Comparison of ENCODE assay signal across 13 cellular contexts in genomic region chr17:2755941-2756724, GRCh38. TPM values are rescaled to one million over a fixed set of nuclear protein-coding genes. Genes with fewer than 3 reads are reported as not detected.
DNase-seq lines count a peak whose midpoint lies in the region; ATAC-seq and TF ChIP-seq lines count a peak whose summit lies in the region.
"Had no signal": no experiment of that assay in that cellular context is flagged by ENCODE, and none has a peak within 500 bp of the region (broad histone marks: within the 10 kb centered on the region; RNA-seq: fewer than 3 reads in every experiment).

No MANE protein-coding gene starts in this region.

- H3K9me3 Mint-ChIP-seq in activated naive CD4-positive, alpha-beta T cell treated with anti-CD3 and anti-CD28 coated beads for 36 hours: no peaks in the 10 kb centered on the region

- no peaks in the 10 kb centered on the region for H3K9me3 ChIP-seq in thoracic aorta

- in situ Hi-C loops in brain microvascular endothelial cell (cut with HindIII; ENCODE audit: low pct_ligation_motif_present, low sequenced_read_pairs): no loop called here

- no peaks in the 10 kb centered on the region for H3K36me3 Mint-ChIP-seq in activated naive CD4-positive, alpha-beta T cell treated with anti-CD3 and anti-CD28 coated beads for 36 hours (ENCODE audit: low read depth)

- no peak for ATAC-seq in thoracic aorta (ENCODE audit: insufficient number of reproducible peaks, low FRiP score, low read depth)
- ATAC-seq: activated CD4-positive, CD25-positive, alpha-beta regulatory T cell treated with anti-CD3 and anti-CD28 coated beads, Interleukin-2, amount 50 U/mL, for 24 hours had no signal

- peak overlapping the region; percentile 24 for H3K4me3 Mint-ChIP-seq in activated naive CD4-positive, alpha-beta T cell treated with anti-CD3 and anti-CD28 coated beads for 36 hours

- H3K27ac Mint-ChIP-seq in activated naive CD4-positive, alpha-beta T cell treated with anti-CD3 and anti-CD28 coated beads for 36 hours: no peak overlapping the region

- peaks cover 25% of the 10 kb centered on the region for H3K27me3 ChIP-seq in brain microvascular endothelial cell (replicated peaks)
- no peaks in the 10 kb centered on the region for H3K27me3 ChIP-seq in thoracic aorta (replicated peaks; ENCODE audit: insufficient read depth)

- H3K4me1 ChIP-seq in thoracic aorta (ENCODE audit: control insufficient read depth in 1 of 2, low read depth in 2 of 2): peaks cover 0 to 7% of the 10 kb centered on the region in 2 donors
- H3K4me1 ChIP-seq: BLaER1 treated with 17β-estradiol and CSF1 and Interleukin-3, amounts not matched to agents 10 nM and 100 nM had no signal

- H3K4me1 Mint-ChIP-seq in activated naive CD4-positive, alpha-beta T cell treated with anti-CD3 and anti-CD28 coated beads for 36 hours (ENCODE audit: low read depth): no peaks in the 10 kb centered on the region

- H3K4me3 ChIP-seq in brain microvascular endothelial cell (ENCODE audit: low read depth, low read length) (no peak overlapping the region), thoracic aorta (peak overlapping the region; percentile 21)
- H3K4me3 ChIP-seq: BLaER1 treated with 17β-estradiol and CSF1 and Interleukin-3, amounts not matched to agents 10 nM and 100 nM had no signal

- DNase-seq in activated naive CD4-positive, alpha-beta T cell treated with anti-CD3 and anti-CD28 coated beads for 36 hours: no peak
- no peak for DNase-seq in activated naive CD4-positive, alpha-beta T cell treated with anti-CD3 and anti-CD28 coated beads, Interleukin-2, amount 50 U/mL, for 16 hours
- DNase-seq in brain microvascular endothelial cell (peak; percentile 3), islet precursor cell (peak; percentile 88), thoracic aorta (ENCODE audit: low spot score) (no peak), midbrain (lab: John Stamatoyannopoulos, UW) (no peak), cerebellar nuclear complex (lab: John Stamatoyannopoulos, UW) (no peak), germinal center (ENCODE audit: low spot score) (no peak)
- DNase-seq: central memory CD4-positive, alpha-beta T cell had no signal

- H3K27me3 Mint-ChIP-seq in activated naive CD4-positive, alpha-beta T cell treated with anti-CD3 and anti-CD28 coated beads for 36 hours (ENCODE audit: low read depth): peaks cover 31% of the 10 kb centered on the region

- intact Hi-C loops in activated naive CD4-positive, alpha-beta T cell treated with anti-CD3 and anti-CD28 coated beads for 36 hours (cut with micrococcal nuclease): no loop called here

- H3K36me3 ChIP-seq in brain microvascular endothelial cell (replicated peaks) (no peaks in the 10 kb centered on the region), thoracic aorta (no peaks in the 10 kb centered on the region)
- H3K36me3 ChIP-seq: BLaER1 treated with 17β-estradiol and CSF1 and Interleukin-3, amounts not matched to agents 10 nM and 100 nM had no signal

- CTCF ChIA-PET in activated naive CD4-positive, alpha-beta T cell treated with anti-CD3 and anti-CD28 coated beads for 36 hours (lab: Charles Lee): no interaction called here

- H3K27ac ChIP-seq in brain microvascular endothelial cell (no peak overlapping the region), thoracic aorta (no peak overlapping the region)
- H3K27ac ChIP-seq: BLaER1 treated with 17β-estradiol and CSF1 and Interleukin-3, amounts not matched to agents 10 nM and 100 nM had no signal

- TF ChIP-seq CTCF in brain microvascular endothelial cell (IDR thresholded peaks at IDR 0.05; ENCODE audit: low read depth, low read length, missing control alignments): no peak
- TF ChIP-seq CTCF in thoracic aorta (IDR thresholded peaks at IDR 0.05): no peak

RNA-seq across cellular contexts. Expression of gene CCDC92B, which starts 6.7 kb away (rescaled TPM):
- total RNA-seq in activated naive CD4-positive, alpha-beta T cell treated with anti-CD3 and anti-CD28 coated beads for 36 hours: under 1 TPM; 0.07 to 0.12 TPM
- total RNA-seq in thoracic aorta: under 1 TPM in 1 of 2 donors, not detected in 1; 0.14 TPM
- total RNA-seq: mononuclear cell, NCI-H460 had no signal

RNA-seq across cellular contexts. Expression of gene RAP1GAP2, which starts 40.1 kb away (rescaled TPM):
- total RNA-seq in activated naive CD4-positive, alpha-beta T cell treated with anti-CD3 and anti-CD28 coated beads for 36 hours: under 1 TPM; 0.81 to 0.86 TPM
- total RNA-seq in thoracic aorta: 10 to 100 TPM; 10.0 to 12.4 TPM

RNA-seq across cellular contexts. Expression of gene CLUH, which starts 44.6 kb away (rescaled TPM):
- total RNA-seq in activated naive CD4-positive, alpha-beta T cell treated with anti-CD3 and anti-CD28 coated beads for 36 hours: 10 to 100 TPM; 72.7 to 81.4 TPM
- total RNA-seq in thoracic aorta: 10 to 100 TPM; 36.3 to 65.4 TPM

Comparison
In these comparisons a context has a peak if more than half of its experiments do, and no peak if none do; other contexts are left out.
1. DNase-seq: peak in brain microvascular endothelial cell (single experiment) and islet precursor cell (single experiment); none in activated naive CD4-positive, alpha-beta T cell treated with anti-CD3 and anti-CD28 coated beads for 36 hours (single experiment), activated naive CD4-positive, alpha-beta T cell treated with anti-CD3 and anti-CD28 coated beads, Interleukin-2, amount 50 U/mL, for 16 hours (single experiment), thoracic aorta (single experiment), midbrain (single experiment), cerebellar nuclear complex (0 of 2) and germinal center (single experiment).
2. RNA of gene RAP1GAP2, which starts 40.1 kb away (total RNA-seq): 10.0 to 12.4 TPM in thoracic aorta; 0.81 to 0.86 TPM in activated naive CD4-positive, alpha-beta T cell treated with anti-CD3 and anti-CD28 coated beads for 36 hours; every median in the first group is over 4 times any median in the second.